ENCODE assay signal across 10 cellular contexts in the genomic region with DNA sequence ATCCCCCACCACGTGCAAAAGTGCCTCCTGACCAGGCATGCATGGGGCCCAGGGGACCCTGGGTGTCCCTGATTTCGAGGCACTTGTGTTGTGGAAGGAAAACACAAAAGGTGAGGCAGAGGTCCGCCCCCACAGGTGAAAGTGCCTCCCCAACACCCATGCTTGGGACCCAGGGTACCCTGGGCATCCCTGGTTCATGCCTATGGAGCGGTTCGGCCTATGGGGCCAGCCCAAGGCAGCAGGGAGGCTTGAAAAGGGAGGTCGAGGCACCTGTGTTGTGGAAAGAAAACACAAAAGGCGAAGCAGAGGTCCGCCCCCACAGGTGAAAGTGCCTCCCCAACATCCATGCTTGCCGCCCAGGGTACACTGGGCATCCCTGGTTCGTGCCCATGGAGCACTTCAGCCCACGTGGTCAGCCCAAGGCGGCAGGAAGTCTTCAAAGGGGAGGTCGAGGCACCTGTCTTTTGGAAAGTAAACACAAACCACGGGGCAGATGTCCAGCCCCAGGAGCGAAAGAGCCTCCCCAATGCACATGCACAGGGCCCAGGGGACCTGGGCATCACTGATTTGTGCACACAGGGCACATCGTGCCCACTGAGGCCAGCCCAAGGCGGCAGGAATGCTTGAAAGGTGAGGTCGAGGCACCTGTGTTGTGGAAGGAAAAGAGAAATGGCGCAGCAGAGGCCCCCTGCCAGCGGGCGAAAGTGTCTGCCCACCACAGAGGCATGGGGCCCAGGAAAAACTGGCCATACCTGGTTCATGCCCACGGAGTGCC.
DNase-seq lines count a peak whose midpoint lies in the region; ATAC-seq lines count a peak whose summit lies in the region.
"Had no signal": no experiment of that assay in that cellular context is flagged by ENCODE, and none has a peak within 500 bp of the region (broad histone marks: within the 10 kb centered on the region; RNA-seq: fewer than 3 reads in every experiment).

No MANE protein-coding gene starts in this region.

- intact Hi-C loops in left cardiac atrium (cut with DNase I) = no loop called here
- intact Hi-C loops in sciatic nerve (cut with DNase I) = no loop called here

- no peaks in the 10 kb centered on the region for H3K36me3 Mint-ChIP-seq in T-helper 17 cell (ENCODE audit: low read depth)

- DNase-seq in GM03348 (ENCODE audit: low spot score) (peak; percentile 1), T-helper 17 cell (peak in 2 of 3 donors; percentile 2 to 3), left cardiac atrium (peak; percentile 7), sciatic nerve (ENCODE audit: low spot score) (peak; percentile 36), NCI-H345 (lab: John Stamatoyannopoulos, UW) (no peak), NCI-H1092 (lab: John Stamatoyannopoulos, UW) (no peak)
- DNase-seq: activated CD4-positive, alpha-beta T cell treated with anti-CD3 and anti-CD28 coated beads, Interleukin-2, amount 50 U/mL, for 48 hours; NCI-H2081 had no signal

- no peaks in the 10 kb centered on the region for H3K27me3 Mint-ChIP-seq in T-helper 17 cell

- no peak overlapping the region for H3K4me3 Mint-ChIP-seq in T-helper 17 cell

- H3K9me3 ChIP-seq in T-helper 17 cell (ENCODE audit: control insufficient read depth, low read length, poor library complexity, severe bottlenecking) = no peaks in the 10 kb centered on the region

- no peaks in the 10 kb centered on the region for H3K4me1 Mint-ChIP-seq in T-helper 17 cell

- no peak overlapping the region for H3K27ac Mint-ChIP-seq in T-helper 17 cell

- ATAC-seq in T-helper 17 cell = no peak
- ATAC-seq in left cardiac atrium = no peak
- ATAC-seq in sciatic nerve = no peak
- ATAC-seq in HG03521 (IDR thresholded peaks at IDR 0.05; ENCODE audit: unreplicated experiment) = no peak
- no peak for ATAC-seq in GM21390 (IDR thresholded peaks at IDR 0.05; ENCODE audit: unreplicated experiment)

Comparison
In these comparisons a context has a peak if more than half of its experiments do, and no peak if none do; other contexts are left out.
1. DNase-seq: peak in GM03348 (single experiment), T-helper 17 cell (2 of 3), left cardiac atrium (single experiment) and sciatic nerve (single experiment); none in NCI-H345 (single experiment) and NCI-H1092 (single experiment).